ENCODE assay signal across 8 cellular contexts in the genomic region with DNA sequence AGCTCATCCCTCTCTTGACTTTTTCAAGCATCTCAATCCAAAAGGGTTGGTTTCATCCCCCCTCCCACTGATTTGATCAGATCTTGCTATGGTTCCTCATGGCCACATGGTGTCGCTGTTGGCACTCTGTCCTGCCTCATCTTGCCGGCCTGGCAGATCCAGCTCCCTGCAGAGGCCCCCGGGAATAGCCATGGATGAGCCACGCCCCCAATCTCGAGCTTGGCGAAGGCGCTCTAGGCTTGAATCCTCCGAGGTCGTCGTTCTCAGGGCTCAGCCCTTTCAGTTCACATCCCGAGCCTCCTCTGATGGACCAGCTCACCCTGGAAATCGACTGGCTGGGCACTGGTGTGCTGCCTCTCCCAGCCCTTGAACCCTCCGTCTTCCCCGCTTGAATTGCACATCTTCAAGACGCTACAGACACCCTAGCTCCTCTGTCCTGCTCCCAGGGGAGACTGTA.
DNase-seq lines count a peak whose midpoint lies in the region; ATAC-seq, FAIRE-seq and TF ChIP-seq lines count a peak whose summit lies in the region.

No MANE protein-coding gene starts in this region.

- H3K9ac ChIP-seq in endodermal cell (ENCODE audit: extremely low read depth, low read length, poor library complexity, severe bottlenecking), result no peak overlapping the region

- no peak for TF ChIP-seq EP300 in A549 (IDR thresholded peaks at IDR 0.05)
- no peak for TF ChIP-seq EP300 in stomach (IDR thresholded peaks at IDR 0.05)

- no peaks in the 10 kb centered on the region for H3K36me3 Mint-ChIP-seq in endodermal cell (ENCODE audit: low read depth)

- CTCF ChIA-PET in A549 (lab: Yijun Ruan, JAX), result interaction anchor here (0.5 to 2.2 kb wide), 25 partner anchors 9 to 1074 kb away, joined by 3 to 25 read pairs (median 4); no protein-coding TSS in a partner anchor

- H3K9me3 ChIP-seq in A549, result no peaks in the 10 kb centered on the region
- no peaks in the 10 kb centered on the region for H3K9me3 ChIP-seq in endodermal cell (ENCODE audit: control insufficient read depth, low read length)
- no peaks in the 10 kb centered on the region for H3K9me3 ChIP-seq in lower lobe of right lung
- no peaks in the 10 kb centered on the region for H3K9me3 ChIP-seq in stomach

- TF ChIP-seq CTCF in A549 (IDR thresholded peaks at IDR 0.05), result peak; percentile 80
- peak; percentile 81 for TF ChIP-seq CTCF in GM12865 (IDR thresholded peaks at IDR 0.05; ENCODE audit: insufficient read depth, low read depth, low read length, missing control alignments)
- peak; percentile 97 for TF ChIP-seq CTCF in endodermal cell (conservative IDR thresholded peaks at IDR 0.05)
- TF ChIP-seq CTCF in lower lobe of right lung (IDR thresholded peaks at IDR 0.05), result peak; percentile 86
- TF ChIP-seq CTCF in stomach (IDR thresholded peaks at IDR 0.05), result peak in 5 of 7 experiments; percentile 23 to 78 (median 71)

- H3K4me3 ChIP-seq in A549 (peak overlapping the region; percentile 31), GM12865 (ENCODE audit: low read depth, low read length) (no peak overlapping the region), endodermal cell (ENCODE audit: low read length) (no peak overlapping the region), lower lobe of right lung (peak overlapping the region; percentile 18), stomach (peak overlapping the region in 3 of 4 donors; percentile 21 to 28 (median 25))

- no peaks in the 10 kb centered on the region for H3K9me3 Mint-ChIP-seq in endodermal cell

- TF ChIP-seq POLR2A in A549 (IDR thresholded peaks at IDR 0.05; ENCODE audit: low read length) (no peak), stomach (IDR thresholded peaks at IDR 0.05) (no peak)

- H3K4me3 Mint-ChIP-seq in endodermal cell, result peak overlapping the region; percentile 33

- H3K27me3 Mint-ChIP-seq in endodermal cell (ENCODE audit: insufficient read depth), result peaks cover 8% of the 10 kb centered on the region

- intact Hi-C loops in lower lobe of right lung (cut with DNase I), result no loop called here
- intact Hi-C loops in stomach (cut with DNase I; ENCODE audit: low total_unique reads), result no loop called here

- 3% methylated on average over 15 of the region's 15 CpGs for WGBS in A549 (ENCODE audit: missing lambda C conversion rate)
- WGBS in endodermal cell (ENCODE audit: insufficient coverage in 1 of 2, insufficient read length in 1 of 2), 2 experiments, result 19 to 21% methylated on average over 14 to 15 of the region's 15 CpGs
- 3 to 38% (median 11%) methylated on average over 6 to 15 of the region's 15 CpGs for WGBS in stomach, 5 donors

- peak; percentile 92 to 95 for TF ChIP-seq RAD21 in A549 (conservative IDR thresholded peaks at IDR 0.05 in 1 of 2, IDR thresholded peaks at IDR 0.05 in 1 of 2)

- H3K27ac ChIP-seq in A549 (peak overlapping the region; percentile 23 to 67; a peak in 3 of 6 replicates), endodermal cell (ENCODE audit: low read depth, low read length) (no peak overlapping the region), lower lobe of right lung (no peak overlapping the region), stomach (no peak overlapping the region)

- POLR2A ChIA-PET in A549 (lab: Yijun Ruan, JAX), result no interaction called here

- H3K27me3 ChIP-seq in endodermal cell (ENCODE audit: control insufficient read depth, insufficient read depth, low read length, poor library complexity, severe bottlenecking) (no peaks in the 10 kb centered on the region), lower lobe of right lung (ENCODE audit: low read depth) (no peaks in the 10 kb centered on the region), stomach (peaks cover 0 to 27% (median 0%) of the 10 kb centered on the region in 3 donors)

- peak; percentile 76 to 77 for DNase-seq in A549 (ENCODE audit: low read depth in 1 of 2, low spot score in 1 of 2)
- DNase-seq in GM12865 (ENCODE audit: low read depth), result peak; percentile 41
- DNase-seq in NCI-H1048 (lab: John Stamatoyannopoulos, UW), result peak; percentile 75
- DNase-seq in SK-N-DZ (ENCODE audit: low spot score), result peak; percentile 85
- peak; percentile 96 for DNase-seq in endodermal cell
- DNase-seq in lower lobe of right lung, result peak; percentile 76
- peak; percentile 53 for DNase-seq in stomach

- H3K4me1 ChIP-seq in A549 (no peaks in the 10 kb centered on the region), endodermal cell (ENCODE audit: control insufficient read depth, insufficient read depth, low read length) (peaks cover 6% of the 10 kb centered on the region), lower lobe of right lung (no peaks in the 10 kb centered on the region), stomach (peaks cover 0 to 8% (median 4%) of the 10 kb centered on the region in 4 donors)

- H3K4me2 ChIP-seq in A549, result peak overlapping the region; percentile 76

- H3K27ac Mint-ChIP-seq in endodermal cell, result no peak overlapping the region

- ATAC-seq in A549, result peak; percentile 89 to 98
- ATAC-seq in lower lobe of right lung, result peak; percentile 79 to 89
- no peak for ATAC-seq in GM19455 (IDR thresholded peaks at IDR 0.05; ENCODE audit: unreplicated experiment)

- peaks cover 22% of the 10 kb centered on the region for H3K4me1 Mint-ChIP-seq in endodermal cell

- H3K36me3 ChIP-seq in endodermal cell (ENCODE audit: control insufficient read depth, insufficient read depth, low read length) (no peaks in the 10 kb centered on the region), lower lobe of right lung (no peaks in the 10 kb centered on the region), stomach (no peaks in the 10 kb centered on the region)

- FAIRE-seq in A549 (lab: Jason Lieb, UNC), result peak; percentile 87

TF ChIP-seq in A549, 52 proteins besides CTCF, POLR2A, EP300 and RAD21:
- TF ChIP-seq MYC (IDR thresholded peaks at IDR 0.05; ENCODE audit: borderline replicate concordance, low read length) (no peak), SMC3 (IDR thresholded peaks at IDR 0.05) (peak; percentile 88), FOSB (CRISPR knock-in tag; IDR thresholded peaks at IDR 0.05) (no peak), SREBF2 (IDR thresholded peaks at IDR 0.05) (no peak), CHD4 (IDR thresholded peaks at IDR 0.05; ENCODE audit: borderline replicate concordance) (no peak), MAX (IDR thresholded peaks at IDR 0.05) (peak; percentile 59; the same call in 1 of the 2 replicates), NFE2L2 (conservative IDR thresholded peaks at IDR 0.05; ENCODE audit: low read length) (no peak), CEBPB (IDR thresholded peaks at IDR 0.05) (no peak), PHF8 (IDR thresholded peaks at IDR 0.05; ENCODE audit: borderline replicate concordance, low read depth) (no peak), CBX8 (IDR thresholded peaks at IDR 0.05) (no peak)
- TF ChIP-seq, protein P1, sequence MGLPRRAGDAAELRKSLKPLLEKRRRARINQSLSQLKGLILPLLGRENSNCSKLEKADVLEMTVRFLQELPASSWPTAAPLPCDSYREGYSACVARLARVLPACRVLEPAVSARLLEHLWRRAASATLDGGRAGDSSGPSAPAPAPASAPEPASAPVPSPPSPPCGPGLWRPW (IDR thresholded peaks at IDR 0.05), result no peak
TF ChIP-seq in A549: peak in this region for 2.

Comparison
In these comparisons a context has a peak if more than half of its experiments do, and no peak if none do; other contexts are left out.
1. DNase-seq: peak in every context shown above with its lines; median percentile 96 in endodermal cell; 85 in SK-N-DZ; 76 in A549; 76 in lower lobe of right lung; 75 in NCI-H1048; 53 in stomach; 41 in GM12865.
2. H3K27ac ChIP-seq: peak in A549 (2 of 2); none in endodermal cell (single experiment), lower lobe of right lung (single experiment) and stomach (0 of 5).
3. H3K4me3 ChIP-seq: peak in A549 (single experiment), lower lobe of right lung (single experiment) and stomach (3 of 4); none in GM12865 (single experiment) and endodermal cell (single experiment).
4. Peak in every context shown above with its lines, with median percentiles within 50 percentile points of each other: CTCF ChIP-seq.